In the genomic region with DNA sequence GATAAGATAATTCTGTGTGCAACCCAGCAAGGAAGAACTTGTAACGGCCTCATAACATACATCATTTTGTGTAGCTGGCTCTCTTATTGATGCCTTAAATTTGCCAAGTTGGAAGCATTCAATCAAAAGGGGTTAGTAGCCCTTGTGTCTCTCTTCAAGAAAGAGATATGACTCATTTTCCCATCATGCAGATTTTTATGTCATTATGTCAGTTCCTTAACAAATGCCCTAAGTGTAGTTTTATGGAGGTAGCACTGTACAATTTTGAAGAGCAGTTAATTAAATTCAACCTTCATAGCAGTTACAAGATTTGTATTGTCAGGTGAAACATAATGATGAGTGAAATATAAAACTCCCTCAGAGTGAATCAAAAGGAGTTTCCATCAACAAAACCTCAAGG, we compare ENCODE assay signal across 28 cellular contexts.
"Had no signal": no experiment of that assay in that cellular context is flagged by ENCODE, and none has a peak within 500 bp of the region (broad histone marks: within the 10 kb centered on the region; RNA-seq: fewer than 3 reads in every experiment).

No MANE protein-coding gene starts in this region.

- H3K27me3 ChIP-seq: brain microvascular endothelial cell, MG63 had no signal

- H3K9ac ChIP-seq: KMS-11 had no signal

- DNase-seq: activated B cell treated with CpG ODN at 0.5 μM for 24 hours; activated CD4-positive, alpha-beta T cell treated with anti-CD3 and anti-CD28 coated beads for 1 hour; activated CD4-positive, alpha-beta T cell treated with anti-CD3 and anti-CD28 coated beads, Interleukin-2, amount 10 ng/mL, durations not matched to agents 24 days and 14 days; activated CD4-positive, alpha-beta T cell treated with anti-CD3 and anti-CD28 coated beads, Interleukin-2, amount 50 U/mL, for 48 hours; activated CD8-positive, alpha-beta memory T cell treated with anti-CD3 and anti-CD28 coated beads, Interleukin-2, amount 10 ng/mL, durations not matched to agents 7 days and 5 days; activated effector memory CD4-positive, alpha-beta T cell treated with Interleukin-2 at 50 U/mL for 16 hours; activated naive CD4-positive, alpha-beta T cell; activated T-cell treated with anti-CD3 and anti-CD28 coated beads, Interleukin-2, amount 50 U/mL, for 24 hours; amygdala; brain microvascular endothelial cell; caudate nucleus; MG63; MV-4-11; NCI-H1092 treated with DMSO at 0.1 percent for 48 hours; NCI-H1417 treated with DMSO at 0.1 percent for 48 hours; NCI-H1694; NCI-H2029; NCI-H2107; NCI-H510A treated with DMSO at 0.1 percent for 48 hours; NCI-H69; NK-92 treated with Interleukin-12 subunit alpha and Interleukin-12 subunit beta, amount 100 ng/mL, for 24 hours; OCI-M1; SHP77 treated with DMSO at 0.1 percent for 48 hours; T-cell; T-helper 2 cell; T1000 had no signal

- H3K36me3 ChIP-seq: brain microvascular endothelial cell, MG63 had no signal

- H3K4me3 ChIP-seq: MG63 had no signal

- H3K4me2 ChIP-seq: KMS-11 had no signal

- H3K27ac ChIP-seq: brain microvascular endothelial cell, KMS-11 had no signal

- ATAC-seq: activated CD8-positive, alpha-beta memory T cell treated with anti-CD3 and anti-CD28 coated beads, Interleukin-2, amount 10 ng/mL, durations not matched to agents 7 days and 5 days; activated naive CD4-positive, alpha-beta T cell treated with anti-CD3 and anti-CD28 coated beads, Interleukin-2, amount 50 U/mL, for 72 hours; T-cell had no signal

- H3K9me3 ChIP-seq: MG63 had no signal
